Comparison of ENCODE assay signal across 14 cellular contexts in genomic region chrX:79096339-79096638, GRCh38. TPM values are rescaled to one million over a fixed set of nuclear protein-coding genes. Genes with fewer than 3 reads are reported as not detected.
DNase-seq lines count a peak whose midpoint lies in the region; ATAC-seq, FAIRE-seq and TF ChIP-seq lines count a peak whose summit lies in the region.
"Had no signal": no experiment of that assay in that cellular context is flagged by ENCODE, and none has a peak within 500 bp of the region (broad histone marks: within the 10 kb centered on the region; RNA-seq: fewer than 3 reads in every experiment).

No MANE protein-coding gene starts in this region.

- WGBS in small intestine, 3 donors = 20 to 39% (median 35%) methylated on average over 1 of the region's 1 CpG
- 27 to 87% methylated on average over 1 of the region's 1 CpG for WGBS in sigmoid colon, 2 donors

- H3K4me1 ChIP-seq in KMS-11 (ENCODE audit: low read depth, poor library complexity, severe bottlenecking) (peaks cover 6% of the 10 kb centered on the region), small intestine (ENCODE audit: control insufficient read depth in 2 of 2, insufficient read depth in 1 of 2, low read depth in 1 of 2, low read length in 1 of 2) (no peaks in the 10 kb centered on the region), sigmoid colon (no peaks in the 10 kb centered on the region)

- peaks cover 5 to 13% of the 10 kb centered on the region in 2 donors for H3K36me3 Mint-ChIP-seq in activated naive CD4-positive, alpha-beta T cell treated with anti-CD3 and anti-CD28 coated beads, Interleukin-2, amount 50 U/mL, for 72 hours

- no peak overlapping the region for H3K9ac ChIP-seq in KMS-11

- peak; percentile 8 to 23 for ATAC-seq in activated CD4-positive, CD25-positive, alpha-beta regulatory T cell treated with anti-CD3 and anti-CD28 coated beads, Interleukin-2, amount 50 U/mL, for 24 hours
- peak in 1 of 2 donors; percentile 21 for ATAC-seq in activated naive CD4-positive, alpha-beta T cell treated with anti-CD3 and anti-CD28 coated beads, Interleukin-2, amount 50 U/mL, for 72 hours
- ATAC-seq: Right ventricle myocardium inferior had no signal

- H3K27me3 ChIP-seq in KMS-11 (ENCODE audit: insufficient read depth, low read depth) (no peaks in the 10 kb centered on the region), small intestine (ENCODE audit: control insufficient read depth in 2 of 2, insufficient read depth in 2 of 2, low read length in 2 of 2) (no peaks in the 10 kb centered on the region), sigmoid colon (no peaks in the 10 kb centered on the region)

- peak overlapping the region; percentile 91 to 95 for H3K27ac Mint-ChIP-seq in activated naive CD4-positive, alpha-beta T cell treated with anti-CD3 and anti-CD28 coated beads, Interleukin-2, amount 50 U/mL, for 72 hours
- H3K27ac Mint-ChIP-seq: nephron had no signal

- TF ChIP-seq POLR2A in sigmoid colon (IDR thresholded peaks at IDR 0.05) = no peak

- peaks cover 5 to 7% of the 10 kb centered on the region in 2 donors for H3K9me3 Mint-ChIP-seq in activated naive CD4-positive, alpha-beta T cell treated with anti-CD3 and anti-CD28 coated beads, Interleukin-2, amount 50 U/mL, for 72 hours

- no peak for FAIRE-seq in small intestine (lab: Jason Lieb, UNC)
- FAIRE-seq: urothelium cell line had no signal

- intact Hi-C loops in sigmoid colon (cut with DNase I) = no loop called here

- TF ChIP-seq EP300 in sigmoid colon (IDR thresholded peaks at IDR 0.05) = no peak

- H2AFZ ChIP-seq in KMS-11 (ENCODE audit: low read depth) = peak overlapping the region; percentile 18; the same call in 1 of the 2 replicates

- no peak for DNase-seq in activated CD4-positive, CD25-positive, alpha-beta regulatory T cell (lab: John Stamatoyannopoulos, UW)
- DNase-seq in activated naive CD4-positive, alpha-beta T cell treated with anti-CD3 and anti-CD28 coated beads, Interleukin-2, amount 50 U/mL, for 72 hours (ENCODE audit: low spot score in 2 of 2) = no peak
- DNase-seq in small intestine = peak; percentile 16
- no peak for DNase-seq in sigmoid colon
- no peak for DNase-seq in stimulated activated CD4-positive, alpha-beta T cell treated with anti-CD3 and anti-CD28 coated beads, Interleukin-2, amount 100 ng/mL, for 24 hours
- DNase-seq in NOMO-1 (lab: John Stamatoyannopoulos, UW; ENCODE audit: unreplicated experiment in 2 of 2) = no peak
- DNase-seq: 8988T, EL had no signal

- no peak overlapping the region for H3K4me2 ChIP-seq in KMS-11

- no peak for TF ChIP-seq CTCF in KMS-11 (conservative IDR thresholded peaks at IDR 0.05; ENCODE audit: low read depth, low read length)
- no peak for TF ChIP-seq CTCF in sigmoid colon (IDR thresholded peaks at IDR 0.05)

- no peaks in the 10 kb centered on the region for H4K20me1 ChIP-seq in KMS-11 (ENCODE audit: insufficient read depth)

- H3K36me3 ChIP-seq in KMS-11 (ENCODE audit: insufficient read depth) (no peaks in the 10 kb centered on the region), small intestine (ENCODE audit: control insufficient read depth in 2 of 2, insufficient read depth in 2 of 2, low read length in 2 of 2) (no peaks in the 10 kb centered on the region), sigmoid colon (no peaks in the 10 kb centered on the region)

- no peak overlapping the region for H3K4me3 ChIP-seq in KMS-11 (IDR thresholded peaks at IDR 0.05; ENCODE audit: insufficient read depth, low read depth, low read length)
- no peak overlapping the region for H3K4me3 ChIP-seq in small intestine (ENCODE audit: low read depth in 1 of 2, low read length in 2 of 2)
- no peak overlapping the region for H3K4me3 ChIP-seq in sigmoid colon

- H3K79me2 ChIP-seq in KMS-11 (ENCODE audit: insufficient read depth, low read depth) = no peaks in the 10 kb centered on the region

- no peaks in the 10 kb centered on the region for H3K9me3 ChIP-seq in small intestine (ENCODE audit: control insufficient read depth, low read depth)
- H3K9me3 ChIP-seq in sigmoid colon = no peaks in the 10 kb centered on the region

- H3K27ac ChIP-seq in KMS-11 (no peak overlapping the region), small intestine (ENCODE audit: low read depth in 1 of 2, low read length in 1 of 2) (peak overlapping the region; percentile 64 to 74), sigmoid colon (no peak overlapping the region)

RNA-seq across cellular contexts. Expression of gene GPR174, which starts 48.2 kb away (rescaled TPM):
- 10 to 100 TPM; 14.5 to 30.1 TPM for total RNA-seq in activated naive CD4-positive, alpha-beta T cell treated with anti-CD3 and anti-CD28 coated beads, Interleukin-2, amount 50 U/mL, for 72 hours
- polyA plus RNA-seq in small intestine = under 1 TPM; 0.16 to 0.81 (median 0.22) TPM
- total RNA-seq in sigmoid colon = under 1 TPM in 2 of 4 donors, not detected in 2; 0.14 to 0.66 TPM
- polyA plus RNA-seq in sigmoid colon = 1 to 10 TPM in 1 of 3 donors, not detected in 2; 2.2 TPM
- total RNA-seq: astrocyte had no signal

Comparison
In these comparisons a context has a peak if more than half of its experiments do, and no peak if none do; other contexts are left out.
1. H3K27ac ChIP-seq: peak in small intestine (2 of 2); none in KMS-11 (single experiment) and sigmoid colon (0 of 4).
2. RNA of gene GPR174, which starts 48.2 kb away (total RNA-seq): 14.5 to 30.1 TPM in activated naive CD4-positive, alpha-beta T cell treated with anti-CD3 and anti-CD28 coated beads, Interleukin-2, amount 50 U/mL, for 72 hours; 0.14 to 0.66 TPM in sigmoid colon; every median in the first group is over 4 times any median in the second.